In the genomic region with DNA sequence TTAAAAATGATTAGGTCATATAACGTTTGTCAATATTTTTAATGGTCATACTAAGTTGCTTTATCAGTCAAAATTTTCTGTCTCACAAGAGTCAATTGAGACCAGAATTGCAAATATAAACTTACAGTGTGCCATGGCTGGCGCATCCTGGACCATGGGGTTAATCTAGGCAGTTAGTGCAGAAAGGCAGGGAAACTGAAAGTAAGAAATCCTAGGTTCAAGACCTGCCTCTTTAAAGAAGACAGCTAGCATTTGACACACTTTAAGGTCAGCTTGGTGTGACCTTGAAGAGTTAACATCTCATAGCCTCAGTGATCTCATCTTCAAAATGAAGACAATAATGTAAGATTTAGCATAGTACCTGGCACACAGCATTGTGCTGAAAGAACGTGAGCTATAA, we compare ENCODE assay signal across 26 cellular contexts.
"Had no signal": no experiment of that assay in that cellular context is flagged by ENCODE, and none has a peak within 500 bp of the region (broad histone marks: within the 10 kb centered on the region; RNA-seq: fewer than 3 reads in every experiment).

No MANE protein-coding gene starts in this region.

- H3K27ac ChIP-seq: ascending aorta, cardiac muscle cell, VCaP had no signal

- ATAC-seq: activated CD8-positive, alpha-beta T cell treated with anti-CD3 and anti-CD28 coated beads for 36 hours; activated naive CD8-positive, alpha-beta T cell treated with anti-CD3 and anti-CD28 coated beads, Interleukin-2, amount 50 U/mL, for 24 hours had no signal

- DNase-seq: activated B cell treated with CpG ODN at 0.5 μM for 24 hours; activated CD4-positive, alpha-beta memory T cell treated with anti-CD3 and anti-CD28 coated beads for 36 hours; activated CD4-positive, alpha-beta T cell treated with anti-CD3 and anti-CD28 coated beads for 4 hours; activated CD4-positive, alpha-beta T cell treated with anti-CD3 and anti-CD28 coated beads, Interleukin-2, amount 10 ng/mL, durations not matched to agents 24 days and 14 days; activated CD4-positive, alpha-beta T cell treated with anti-CD3 and anti-CD28 coated beads, Interleukin-2, amount 50 U/mL, for 1 hour; activated CD4-positive, alpha-beta T cell treated with anti-CD3 and anti-CD28 coated beads, Interleukin-2, amount 50 U/mL, for 4 hours; activated CD4-positive, CD25-positive, alpha-beta regulatory T cell treated with anti-CD3 and anti-CD28 coated beads, Interleukin-2, amount 50 U/mL, for 72 hours; activated CD8-positive, alpha-beta memory T cell treated with anti-CD3 and anti-CD28 coated beads, Interleukin-2, amount 50 U/mL, for 4 hours; activated CD8-positive, alpha-beta T cell treated with anti-CD3 and anti-CD28 coated beads for 36 hours; activated effector memory CD4-positive, alpha-beta T cell treated with Interleukin-2 at 50 U/mL for 16 hours; activated gamma-delta T cell; activated naive CD4-positive, alpha-beta T cell treated with anti-CD3 and anti-CD28 coated beads, Interleukin-2, amount 10 ng/mL, durations not matched to agents 7 days and 5 days; activated naive CD4-positive, alpha-beta T cell treated with Interleukin-2 at 50 U/mL for 16 hours; activated naive CD8-positive, alpha-beta T cell treated with anti-CD3 and anti-CD28 coated beads, Interleukin-2, amount 10 ng/mL, durations not matched to agents 7 days and 5 days; activated naive CD8-positive, alpha-beta T cell treated with anti-CD3 and anti-CD28 coated beads, Interleukin-2, amount 50 U/mL, for 24 hours; activated T-cell treated with anti-CD3 and anti-CD28 coated beads, Interleukin-2, amount 50 U/mL, for 24 hours; activated T-cell treated with anti-CD3 and anti-CD28 coated beads, Interleukin-2, amount 50 U/mL, for 48 hours; amygdala; anterior cingulate cortex; caudate nucleus; cerebellar nuclear complex; T-helper 2 cell; T-helper 9 cell had no signal

- H3K36me3 ChIP-seq: ascending aorta, cardiac muscle cell had no signal

- H3K9me3 ChIP-seq: ascending aorta had no signal

- H3K4me1 ChIP-seq: ascending aorta had no signal

- H3K27me3 ChIP-seq: ascending aorta, cardiac muscle cell had no signal

- H3K4me3 ChIP-seq: ascending aorta, cardiac muscle cell had no signal
